1 cellular context compared by ENCODE assay signal in genomic region chr6:10847684-10848083, GRCh38.
TF ChIP-seq lines count a peak whose summit lies in the region.

No MANE protein-coding gene starts in this region.

TF ChIP-seq in endothelial cell of umbilical vein, 7 proteins besides CTCF, POLR2A, EP300 and RAD21 (continued from another document):
- TF ChIP-seq MAX (IDR thresholded peaks at IDR 0.05; ENCODE audit: insufficient read depth, insufficient read length): no peak
- TF ChIP-seq MYC (IDR thresholded peaks at IDR 0.05; ENCODE audit: low read depth, low read length): no peak
- TF ChIP-seq FOS (IDR thresholded peaks at IDR 0.05; ENCODE audit: borderline replicate concordance, insufficient read depth, low read length): no peak
- TF ChIP-seq POLR2AphosphoS5 (IDR thresholded peaks at IDR 0.05; ENCODE audit: insufficient read depth, low read depth, low read length): no peak
- TF ChIP-seq EZH2 (IDR thresholded peaks at IDR 0.05; ENCODE audit: borderline replicate concordance, low read depth, low read length, severe bottlenecking): no peak
- no peak for TF ChIP-seq JUN (IDR thresholded peaks at IDR 0.05; ENCODE audit: borderline replicate concordance, insufficient read depth, insufficient read length, low read depth)
